In genomic region chr13:96993660-96994029, GRCh38 we compare ENCODE assay signal across 11 cellular contexts. TPM values are rescaled to one million over a fixed set of nuclear protein-coding genes. Genes with fewer than 3 reads are reported as not detected.
DNase-seq lines count a peak whose midpoint lies in the region; ATAC-seq and TF ChIP-seq lines count a peak whose summit lies in the region.
"Had no signal": no experiment of that assay in that cellular context is flagged by ENCODE, and none has a peak within 500 bp of the region (broad histone marks: within the 10 kb centered on the region; RNA-seq: fewer than 3 reads in every experiment).

No MANE protein-coding gene starts in this region.

- 43% methylated on average over 3 of the region's 7 CpGs for WGBS in HUES64

- ATAC-seq in lower lobe of right lung, result peak; percentile 16 to 25
- ATAC-seq in HG03432 (IDR thresholded peaks at IDR 0.05; ENCODE audit: unreplicated experiment), result no peak

- no peaks in the 10 kb centered on the region for H3K4me1 ChIP-seq in HUES64 (ENCODE audit: insufficient read depth, low read length)
- peaks cover 6% of the 10 kb centered on the region for H3K4me1 ChIP-seq in lower lobe of right lung
- H3K4me1 ChIP-seq in stomach smooth muscle (ENCODE audit: control insufficient read depth, insufficient read depth, low read length), result peaks cover 3% of the 10 kb centered on the region

- TF ChIP-seq CTCF in dorsolateral prefrontal cortex (IDR thresholded peaks at IDR 0.05 in 54 of 56, conservative IDR thresholded peaks at IDR 0.05 in 2 of 56; ENCODE audit: low read depth in 1 of 56, partially characterized antibody in 56 of 56) (no peak), lower lobe of right lung (IDR thresholded peaks at IDR 0.05) (no peak)

- H3K36me3 ChIP-seq in HUES64 (ENCODE audit: insufficient read depth, low read length) (no peaks in the 10 kb centered on the region), lower lobe of right lung (no peaks in the 10 kb centered on the region), stomach smooth muscle (ENCODE audit: control insufficient read depth in 2 of 2, insufficient read depth in 2 of 2, low read length in 2 of 2) (no peaks in the 10 kb centered on the region)

- DNase-seq in dorsolateral prefrontal cortex (no peak), lower lobe of right lung (no peak), SIG-M5 (lab: John Stamatoyannopoulos, UW) (no peak), NCI-H2107 (lab: John Stamatoyannopoulos, UW) (no peak), NCI-H2081 treated with DMSO at 0.1 percent for 48 hours (lab: John Stamatoyannopoulos, UW) (no peak)
- DNase-seq: NCI-H187 treated with DMSO at 0.1 percent for 48 hours had no signal

- peak overlapping the region; percentile 44 for H3K9ac ChIP-seq in HUES64 (ENCODE audit: low read depth, low read length)
- H3K9ac ChIP-seq in stomach smooth muscle (ENCODE audit: low read length in 2 of 2), result no peak overlapping the region

- peaks cover 67% of the 10 kb centered on the region for H3K27me3 ChIP-seq in HUES64 (ENCODE audit: insufficient read depth, low read length)
- peaks cover 0 to 4% (median 0%) of the 10 kb centered on the region in 45 donors for H3K27me3 ChIP-seq in dorsolateral prefrontal cortex
- H3K27me3 ChIP-seq in lower lobe of right lung (ENCODE audit: low read depth), result peaks cover 30% of the 10 kb centered on the region
- peaks cover 13 to 37% of the 10 kb centered on the region in 2 donors for H3K27me3 ChIP-seq in stomach smooth muscle (ENCODE audit: control insufficient read depth in 1 of 2, insufficient read depth in 2 of 2, low read length in 2 of 2)

- intact Hi-C loops in dorsolateral prefrontal cortex (cut with DNase I), result no loop called here
- intact Hi-C loops in lower lobe of right lung (cut with DNase I), result no loop called here

- H3K27ac ChIP-seq in HUES64 (ENCODE audit: low read depth, low read length), result no peak overlapping the region
- H3K27ac ChIP-seq in dorsolateral prefrontal cortex, result peak overlapping the region in 4 of 59 donors; percentile 5 to 73 (median 36)
- H3K27ac ChIP-seq in lower lobe of right lung, result no peak overlapping the region
- no peak overlapping the region for H3K27ac ChIP-seq in stomach smooth muscle (ENCODE audit: low read length)

- H3K9me3 ChIP-seq in HUES64 (ENCODE audit: insufficient read depth, low read depth, low read length) (no peaks in the 10 kb centered on the region), lower lobe of right lung (no peaks in the 10 kb centered on the region), stomach smooth muscle (ENCODE audit: control insufficient read depth in 2 of 2, low read length in 2 of 2) (no peaks in the 10 kb centered on the region)

- H3K4me3 ChIP-seq in HUES64 (ENCODE audit: low read length) (peak overlapping the region; percentile 63), dorsolateral prefrontal cortex (peak overlapping the region; percentile 35 to 85 (median 73)), lower lobe of right lung (peak overlapping the region; percentile 58), stomach smooth muscle (ENCODE audit: low read length in 2 of 2) (peak overlapping the region; percentile 59 to 71)

RNA-seq across cellular contexts. Expression of gene OXGR1, which starts 0.6 kb away (rescaled TPM):
- 0.95 TPM for polyA plus RNA-seq in HUES64 (2013, experiment 1 of 2)
- polyA plus RNA-seq in HUES64 (2013, experiment 2 of 2), result 1.2 TPM
- total RNA-seq in dorsolateral prefrontal cortex, result 1 to 10 TPM in 90 of 120 experiments, under 1 TPM in 30; 0.33 to 4.9 (median 1.7) TPM
- total RNA-seq in lower lobe of right lung, result 0.83 TPM
- total RNA-seq: activated T-helper 1 cell treated with anti-CD3 and anti-CD28 coated beads, Interleukin-12 subunit alpha, Interleukin-12 subunit beta, Interleukin-2, Interleukin-4 antibody, amounts not matched to agents 30 ng/mL and 10 ng/mL and 1 ng/mL, durations not matched to agents 14 hours and 24 hours and 36 hours; renal cortical epithelial cell had no signal
